ENCODE assay signal across 23 cellular contexts in the genomic region with DNA sequence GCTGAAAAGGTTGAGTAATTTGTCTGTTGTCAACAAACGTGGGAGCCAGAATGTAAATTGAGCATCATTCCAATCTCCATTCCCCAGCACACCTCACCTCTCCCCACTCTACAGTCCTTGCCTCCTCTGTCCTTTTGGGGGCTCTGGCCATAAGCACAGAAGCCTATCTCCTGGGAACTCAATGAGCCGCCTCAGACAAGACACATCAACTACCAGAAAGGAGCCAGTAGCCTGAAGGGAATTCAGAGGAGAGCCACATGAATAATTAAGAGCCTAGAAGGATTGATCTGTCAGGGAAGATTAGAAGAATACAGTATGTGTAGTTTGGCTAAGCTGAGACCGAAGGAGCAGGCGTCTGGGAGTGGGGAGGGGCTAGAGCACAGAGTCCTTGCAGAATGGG.
"Had no signal": no experiment of that assay in that cellular context is flagged by ENCODE, and none has a peak within 500 bp of the region (broad histone marks: within the 10 kb centered on the region; RNA-seq: fewer than 3 reads in every experiment).

No MANE protein-coding gene starts in this region.

- DNase-seq: cerebellar nuclear complex; cortex of kidney; effector memory CD8-positive, alpha-beta T cell; foreskin fibroblast; gastrocnemius medialis; head of caudate nucleus; left colon; left ventricle myocardium superior; lower lobe of right lung; naive thymus-derived CD8-positive, alpha-beta T cell; nephron progenitor cell; nucleus accumbens; right cardiac atrium; sigmoid colon; stimulated activated CD4-positive, alpha-beta T cell treated with anti-CD3 and anti-CD28 coated beads, Interleukin-2, amount 100 ng/mL, for 24 hours; stimulated activated CD4-positive, alpha-beta T cell treated with anti-CD3 and anti-CD28 coated beads, Interleukin-4, amount 100 ng/mL, for 24 hours; stimulated activated naive CD8-positive, alpha-beta T cell treated with anti-CD3 and anti-CD28 coated beads, Interleukin-15, Interleukin-2, amounts not matched to agents 100 U/mL and 50 U/mL, for 24 hours; substantia nigra; testis; tibial artery had no signal

- H3K4me3 ChIP-seq: gastrocnemius medialis, lower lobe of right lung, prostate gland, sigmoid colon, testis, tibial artery had no signal

- H3K9me3 Mint-ChIP-seq: effector memory CD8-positive, alpha-beta T cell; naive thymus-derived CD8-positive, alpha-beta T cell; nephron progenitor cell; stimulated activated effector memory CD8-positive, alpha-beta T cell treated with anti-CD3 and anti-CD28 coated beads, Interleukin-12 subunit alpha, Interleukin-12 subunit beta, amount 100 ng/mL, for 72 hours; type B pancreatic cell had no signal

- H3K27ac Mint-ChIP-seq: effector memory CD8-positive, alpha-beta T cell; naive thymus-derived CD8-positive, alpha-beta T cell; nephron progenitor cell; stimulated activated effector memory CD8-positive, alpha-beta T cell treated with anti-CD3 and anti-CD28 coated beads, Interleukin-12 subunit alpha, Interleukin-12 subunit beta, amount 100 ng/mL, for 72 hours; type B pancreatic cell had no signal

- H3K4me3 Mint-ChIP-seq: effector memory CD8-positive, alpha-beta T cell; naive thymus-derived CD8-positive, alpha-beta T cell; nephron progenitor cell; stimulated activated effector memory CD8-positive, alpha-beta T cell treated with anti-CD3 and anti-CD28 coated beads, Interleukin-12 subunit alpha, Interleukin-12 subunit beta, amount 100 ng/mL, for 72 hours; type B pancreatic cell had no signal

- H3K4me1 Mint-ChIP-seq: naive thymus-derived CD8-positive, alpha-beta T cell; stimulated activated effector memory CD8-positive, alpha-beta T cell treated with anti-CD3 and anti-CD28 coated beads, Interleukin-12 subunit alpha, Interleukin-12 subunit beta, amount 100 ng/mL, for 72 hours had no signal

- H3K36me3 Mint-ChIP-seq: naive thymus-derived CD8-positive, alpha-beta T cell; stimulated activated effector memory CD8-positive, alpha-beta T cell treated with anti-CD3 and anti-CD28 coated beads, Interleukin-12 subunit alpha, Interleukin-12 subunit beta, amount 100 ng/mL, for 72 hours; type B pancreatic cell had no signal

- H3K27me3 ChIP-seq: gastrocnemius medialis, sigmoid colon, testis had no signal

- ATAC-seq: effector memory CD8-positive, alpha-beta T cell; gastrocnemius medialis; left colon; left ventricle myocardium superior; lower lobe of right lung; naive thymus-derived CD8-positive, alpha-beta T cell; right cardiac atrium; stimulated activated effector memory CD8-positive, alpha-beta T cell treated with anti-CD3 and anti-CD28 coated beads, Interleukin-12 subunit alpha, Interleukin-12 subunit beta, amount 100 ng/mL, for 72 hours; stimulated activated naive CD8-positive, alpha-beta T cell treated with anti-CD3 and anti-CD28 coated beads, Interleukin-15, Interleukin-2, amounts not matched to agents 100 U/mL and 50 U/mL, for 24 hours had no signal

- H3K36me3 ChIP-seq: gastrocnemius medialis, lower lobe of right lung, prostate gland, sigmoid colon, tibial artery had no signal
